Comparison of ENCODE assay signal across 24 cellular contexts in genomic region chr11:70066136-70066520, GRCh38. TPM values are rescaled to one million over a fixed set of nuclear protein-coding genes. Genes with fewer than 3 reads are reported as not detected.
DNase-seq lines count a peak whose midpoint lies in the region; ATAC-seq, FAIRE-seq and TF ChIP-seq lines count a peak whose summit lies in the region.
"Had no signal": no experiment of that assay in that cellular context is flagged by ENCODE, and none has a peak within 500 bp of the region (broad histone marks: within the 10 kb centered on the region; RNA-seq: fewer than 3 reads in every experiment).

No MANE protein-coding gene starts in this region.

- H3K18ac ChIP-seq in H1 (ENCODE audit: extremely low read depth, low read length): no peak overlapping the region

- no peak overlapping the region for H3K23ac ChIP-seq in H1 (ENCODE audit: insufficient read length)

- no peak overlapping the region for H3K4me2 ChIP-seq in H1 (ENCODE audit: insufficient read depth in 1 of 2, low read depth in 2 of 2, low read length in 2 of 2)

- H3K27me3 Mint-ChIP-seq in neural crest cell (ENCODE audit: low read depth) (peaks cover 38% of the 10 kb centered on the region), WTC11 (ENCODE audit: low read depth) (no peaks in the 10 kb centered on the region; the same call in 1 of the 2 replicates)

- POLR2A ChIA-PET in H1 (lab: Charles Lee; ENCODE audit: partially characterized antibody) (no interaction called here), WTC11 (lab: Charles Lee) (no interaction called here)

- CTCF ChIA-PET in H1 (lab: Charles Lee; ENCODE audit: partially characterized antibody): interaction anchor here (0.7 to 2.9 kb wide), 3 partner anchors 16 to 110 kb away, joined by 3 to 10 read pairs (median 3); no protein-coding TSS in a partner anchor
- CTCF ChIA-PET in WTC11 (lab: Charles Lee): no interaction called here

- H4K8ac ChIP-seq in H1 (ENCODE audit: extremely low read depth, insufficient read depth, low read length): no peak overlapping the region; the same call in 1 of the 2 replicates

- H3K79me1 ChIP-seq in H1 (ENCODE audit: low read depth, low read length): no peaks in the 10 kb centered on the region

- peaks cover 0 to 7% (median 0%) of the 10 kb centered on the region in 4 experiments; a peak in 1 of 7 replicates for H3K27me3 ChIP-seq in H1 (replicated peaks in 1 of 4; ENCODE audit: control insufficient read depth in 3 of 4, extremely low read depth in 1 of 4, insufficient read depth in 3 of 4, low read length in 3 of 4)

- no peak for TF ChIP-seq EP300 in H1 (IDR thresholded peaks at IDR 0.05; ENCODE audit: borderline replicate concordance in 1 of 2, low read depth in 2 of 2, low read length in 2 of 2)

- H3K36me3 Mint-ChIP-seq in neural crest cell (ENCODE audit: low read depth) (no peaks in the 10 kb centered on the region), WTC11 (no peaks in the 10 kb centered on the region)
- H3K36me3 Mint-ChIP-seq: CD8-positive, alpha-beta memory T cell had no signal

- no peaks in the 10 kb centered on the region for H3K36me3 ChIP-seq in H1 (ENCODE audit: control insufficient read depth in 2 of 4, insufficient read depth in 4 of 4, low read length in 3 of 4)

- H3K27ac ChIP-seq in H1 (ENCODE audit: low read depth, low read length): no peak overlapping the region

- H3K9me3 Mint-ChIP-seq in neural crest cell (no peaks in the 10 kb centered on the region), WTC11 (no peaks in the 10 kb centered on the region)
- H3K9me3 Mint-ChIP-seq: CD8-positive, alpha-beta memory T cell; HFFc6 had no signal

- H3K27ac Mint-ChIP-seq in neural crest cell (ENCODE audit: unreplicated experiment) (peak overlapping the region; percentile 83), WTC11 (no peak overlapping the region; the same call in 1 of the 2 replicates)
- H3K27ac Mint-ChIP-seq: CD8-positive, alpha-beta memory T cell; HFFc6 had no signal

- ATAC-seq in GM19397 (IDR thresholded peaks at IDR 0.05; ENCODE audit: unreplicated experiment) (no peak), WTC11 (no peak)
- ATAC-seq: K562, Right ventricle myocardium inferior had no signal

- no peak overlapping the region for H2BK5ac ChIP-seq in H1 (ENCODE audit: low read depth, low read length)

- peaks cover 29% of the 10 kb centered on the region for H3K4me1 Mint-ChIP-seq in neural crest cell
- peaks cover 33% of the 10 kb centered on the region for H3K4me1 Mint-ChIP-seq in WTC11
- H3K4me1 Mint-ChIP-seq: CD8-positive, alpha-beta memory T cell had no signal

- H3K4me1 ChIP-seq in H1 (replicated peaks in 1 of 4; ENCODE audit: control insufficient read depth in 3 of 4, insufficient read depth in 4 of 4, low read length in 3 of 4): peaks cover 5 to 26% (median 9%) of the 10 kb centered on the region in 4 experiments

- H2AFZ ChIP-seq in H1 (ENCODE audit: low read length): no peak overlapping the region

- H2BK12ac ChIP-seq in H1 (ENCODE audit: low read depth, low read length): no peak overlapping the region

- DNase-seq in activated effector memory CD4-positive, alpha-beta T cell treated with anti-CD3 and anti-CD28 coated beads, Interleukin-2, amount 50 U/mL, for 16 hours: peak; percentile 43
- no peak for DNase-seq in activated effector memory CD4-positive, alpha-beta T cell treated with Interleukin-2 at 50 U/mL for 16 hours
- peak in 1 of 2 experiments; percentile 35 for DNase-seq in H1 (ENCODE audit: low read depth in 1 of 2, low spot score in 2 of 2)
- DNase-seq in neural crest cell (ENCODE audit: low read depth, low spot score): no peak
- no peak for DNase-seq in kidney tubule cell (ENCODE audit: low spot score)
- no peak for DNase-seq in WTC11 (ENCODE audit: low spot score)
- DNase-seq: AML-193; C1 segment of cervical spinal cord; Calu3; CD8-positive, alpha-beta memory T cell; HFFc6; MM.1S; NCI-H1048; NCI-H1417 treated with DMSO at 0.1 percent for 48 hours; NCI-H187; NCI-H446 treated with DMSO at 0.1 percent for 48 hours; NCI-H526 treated with DMSO at 0.1 percent for 48 hours; OCI-M1 had no signal

- H2BK120ac ChIP-seq in H1 (replicated peaks; ENCODE audit: low read depth, low read length): no peak overlapping the region

- no peak for TF ChIP-seq RAD21 in H1 (IDR thresholded peaks at IDR 0.05 in 1 of 2, conservative IDR thresholded peaks at IDR 0.05 in 1 of 2; ENCODE audit: low read depth in 2 of 2, low read length in 2 of 2)

- H4K5ac ChIP-seq in H1 (ENCODE audit: insufficient read length, low read depth, low read length): no peak overlapping the region

- peak overlapping the region; percentile 93; the same call in 1 of the 2 replicates for H2BK20ac ChIP-seq in H1 (ENCODE audit: low read length)

- 100% methylated on average over 2 of the region's 2 CpGs; no CpG with 5 or more reads in 1 of the 2 experiments for WGBS in H1 (ENCODE audit: extremely low coverage in 1 of 2, insufficient coverage in 1 of 2, insufficient read length in 1 of 2, insufficient replicate concordance in 2 of 2, low coverage in 1 of 2, low lambda C conversion rate in 2 of 2, missing lambda C conversion rate in 1 of 2), 2 experiments

- no peaks in the 10 kb centered on the region for H3K79me2 ChIP-seq in H1 (ENCODE audit: control insufficient read depth in 1 of 2, insufficient read depth in 2 of 2, low read length in 2 of 2)

- no peak overlapping the region for H3K9ac ChIP-seq in H1 (replicated peaks in 1 of 4; ENCODE audit: extremely low read depth in 1 of 4, low read depth in 3 of 4, low read length in 3 of 4)

- H2BK15ac ChIP-seq in H1 (ENCODE audit: low read length): 0 out of 2 replicates have a peak overlapping the region, but pooled peaks have one; percentile 61

- H3K56ac ChIP-seq in H1 (replicated peaks; ENCODE audit: insufficient read length, low read depth, low read length): no peak overlapping the region

- no peak overlapping the region for H4K91ac ChIP-seq in H1 (replicated peaks; ENCODE audit: insufficient read length, low read length)

- H4K20me1 ChIP-seq in H1 (replicated peaks in 1 of 2; ENCODE audit: control insufficient read depth in 1 of 2, insufficient read depth in 2 of 2, low read length in 2 of 2): no peaks in the 10 kb centered on the region

- no peak overlapping the region for H3K14ac ChIP-seq in H1 (ENCODE audit: insufficient read length)

- no peak overlapping the region for H3K4me3 ChIP-seq in H1 (ENCODE audit: extremely low read depth in 1 of 4, insufficient read depth in 2 of 4, low read depth in 3 of 4, low read length in 4 of 4)
- H3K4me3 ChIP-seq: K562 had no signal

- H2AK5ac ChIP-seq in H1 (ENCODE audit: low read depth, low read length): no peak overlapping the region

- no peaks in the 10 kb centered on the region for H3K9me3 ChIP-seq in H1 (ENCODE audit: insufficient read depth in 2 of 2, low read depth in 1 of 2, low read length in 1 of 2)

- TF ChIP-seq CTCF in H1 (IDR thresholded peaks at IDR 0.05; ENCODE audit: control extremely low read depth in 1 of 3, insufficient read depth in 1 of 3, low read depth in 1 of 3, low read length in 3 of 3) (no peak), neural crest cell (conservative IDR thresholded peaks at IDR 0.05) (no peak), WTC11 (IDR thresholded peaks at IDR 0.05) (no peak)

- no peaks in the 10 kb centered on the region for H3K23me2 ChIP-seq in H1 (ENCODE audit: low read depth, low read length)

- no peak overlapping the region for H3K4me3 Mint-ChIP-seq in neural crest cell
- H3K4me3 Mint-ChIP-seq in WTC11: no peak overlapping the region
- H3K4me3 Mint-ChIP-seq: CD8-positive, alpha-beta memory T cell; HFFc6 had no signal

- TF ChIP-seq POLR2A in H1 (IDR thresholded peaks at IDR 0.05; ENCODE audit: control extremely low read depth in 1 of 2, low read depth in 2 of 2, low read length in 2 of 2): no peak

- no peak overlapping the region for H3K4ac ChIP-seq in H1 (replicated peaks; ENCODE audit: insufficient read length, low read depth, low read length)

- FAIRE-seq in H1 (lab: Jason Lieb, UNC): no peak
- FAIRE-seq: G401.6, GM19239, K562 had no signal

TF ChIP-seq in H1, 55 proteins besides CTCF, POLR2A, EP300 and RAD21:
- no peak for TF ChIP-seq RNF2 (IDR thresholded peaks at IDR 0.05; ENCODE audit: borderline replicate concordance, low read depth, low read length, missing control alignments, poor library complexity, severe bottlenecking)
- no peak for TF ChIP-seq CEBPB (IDR thresholded peaks at IDR 0.05; ENCODE audit: low read depth, low read length)
- TF ChIP-seq ATF3 (IDR thresholded peaks at IDR 0.05; ENCODE audit: insufficient read depth, low read depth, low read length): no peak
- TF ChIP-seq TCF12 (IDR thresholded peaks at IDR 0.05; ENCODE audit: low read depth, low read length): no peak
- no peak for TF ChIP-seq SRF (IDR thresholded peaks at IDR 0.05; ENCODE audit: low read depth, low read length)
TF ChIP-seq in H1: peak in this region for 0.

TF ChIP-seq in WTC11, 78 proteins besides CTCF, POLR2A, EP300 and RAD21 (continues in another document):
- TF ChIP-seq FOXP4 (CRISPR knock-in tag; IDR thresholded peaks at IDR 0.05): no peak

RNA-seq across cellular contexts. Expression of gene ANO1, which starts 12.0 kb away (rescaled TPM):
- 4.3 and 5.0 TPM in 2 replicates for total RNA-seq in H1 (2021; fragmentation: NEBNext Ultra II Directional; extraction: Animal tissue kit (Norgen Biotek cat#: 25700))
- 3.6 and 4.7 TPM in 2 replicates for polyA plus RNA-seq in H1 (2011; rRNA removed)
- 2.7 TPM for polyA plus RNA-seq in H1 (2011; cell fraction: cytosol; rRNA removed)
- 8.2 TPM for polyA plus RNA-seq in H1 (2011; cell fraction: nucleus; rRNA removed)
- 3.5 to 8.6 TPM (median 6.9 TPM) in 4 replicates for polyA plus RNA-seq in H1 (2012, experiment 1 of 2)
- 1.3 TPM for polyA plus RNA-seq in H1 (2012, experiment 2 of 2)
- 4.9 TPM for polyA plus RNA-seq in H1 (2013, experiment 1 of 2)
- 4.3 TPM for polyA plus RNA-seq in H1 (2013, experiment 2 of 2)
- polyA minus RNA-seq in H1 (2011; rRNA and poly(A)+ RNA removed): 3.2 and 6.5 TPM in 2 replicates
- 3.9 TPM for polyA minus RNA-seq in H1 (2011; cell fraction: cytosol; rRNA and poly(A)+ RNA removed)
- 6.7 TPM for polyA minus RNA-seq in H1 (2011; cell fraction: nucleus; rRNA and poly(A)+ RNA removed)
- total RNA-seq in neural crest cell: 0.27 TPM in 1 of 2 replicates, not detected in the other
- total RNA-seq in WTC11 (2021): 4.1 to 5.0 TPM (median 4.7 TPM) in 3 replicates
- total RNA-seq: CD8-positive, alpha-beta memory T cell; HFFc6; K562; LHCN-M2 had no signal
- polyA plus RNA-seq: CD8-positive, alpha-beta memory T cell; K562 had no signal
